ENCODE assay signal across 18 cellular contexts in genomic region chr18:5415035-5415434, GRCh38.
DNase-seq lines count a peak whose midpoint lies in the region; ATAC-seq and TF ChIP-seq lines count a peak whose summit lies in the region.
"Had no signal": no experiment of that assay in that cellular context is flagged by ENCODE, and none has a peak within 500 bp of the region (broad histone marks: within the 10 kb centered on the region; RNA-seq: fewer than 3 reads in every experiment).

No MANE protein-coding gene starts in this region.

- no peaks in the 10 kb centered on the region for H3K27me3 ChIP-seq in upper lobe of right lung
- H3K27me3 ChIP-seq: BE2C had no signal

- no peaks in the 10 kb centered on the region for H3K9me3 ChIP-seq in upper lobe of right lung
- H3K9me3 ChIP-seq: BE2C, Caco-2 had no signal

- no peaks in the 10 kb centered on the region for H3K4me1 Mint-ChIP-seq in activated naive CD4-positive, alpha-beta T cell treated with anti-CD3 and anti-CD28 coated beads for 36 hours (ENCODE audit: low read depth)
- peaks cover 2% of the 10 kb centered on the region for H3K4me1 Mint-ChIP-seq in activated CD4-positive, alpha-beta T cell treated with anti-CD3 and anti-CD28 coated beads for 36 hours

- H3K9me3 Mint-ChIP-seq in activated naive CD4-positive, alpha-beta T cell treated with anti-CD3 and anti-CD28 coated beads for 36 hours, result no peaks in the 10 kb centered on the region
- no peaks in the 10 kb centered on the region for H3K9me3 Mint-ChIP-seq in activated CD4-positive, alpha-beta T cell treated with anti-CD3 and anti-CD28 coated beads for 36 hours (ENCODE audit: low read depth)
- H3K9me3 Mint-ChIP-seq: CD4-positive, alpha-beta T cell had no signal

- no peaks in the 10 kb centered on the region for H3K36me3 ChIP-seq in upper lobe of right lung
- H3K36me3 ChIP-seq: BE2C had no signal

- H3K4me1 ChIP-seq in upper lobe of right lung, result peaks cover 6% of the 10 kb centered on the region
- H3K4me1 ChIP-seq: BE2C, Caco-2 had no signal

- CTCF ChIA-PET in activated naive CD4-positive, alpha-beta T cell treated with anti-CD3 and anti-CD28 coated beads for 36 hours (lab: Charles Lee), result no interaction called here
- CTCF ChIA-PET in activated CD4-positive, alpha-beta T cell treated with anti-CD3 and anti-CD28 coated beads for 36 hours (lab: Charles Lee), result no interaction called here

- DNase-seq in C1 segment of cervical spinal cord (lab: John Stamatoyannopoulos, UW) (peak in 8 of 14 donors; percentile 20 to 60 (median 44)), midbrain (lab: John Stamatoyannopoulos, UW) (peak; percentile 47), pons (ENCODE audit: low spot score) (peak; percentile 86), occipital lobe (lab: John Stamatoyannopoulos, UW) (no peak), upper lobe of right lung (no peak)
- no peak for DNase-seq in activated naive CD4-positive, alpha-beta T cell treated with anti-CD3 and anti-CD28 coated beads for 36 hours
- DNase-seq in activated CD4-positive, alpha-beta T cell treated with anti-CD3 and anti-CD28 coated beads for 36 hours, result no peak
- DNase-seq: BE2C; Caco-2; CD4-positive, alpha-beta T cell; GF-D8; GM23248; NCI-H1105; NCI-H1694; NCI-H748 treated with DMSO at 0.1 percent for 48 hours; SHP77 had no signal

- ATAC-seq in upper lobe of right lung, result no peak
- no peak for ATAC-seq in activated CD4-positive, alpha-beta T cell treated with anti-CD3 and anti-CD28 coated beads for 36 hours
- ATAC-seq: HCT116 had no signal

- POLR2A ChIA-PET in activated CD4-positive, alpha-beta T cell treated with anti-CD3 and anti-CD28 coated beads for 36 hours (lab: Charles Lee), result no interaction called here

- no peak overlapping the region for H3K4me3 ChIP-seq in upper lobe of right lung
- H3K4me3 ChIP-seq: GM23248 had no signal

- H3K36me3 Mint-ChIP-seq in activated naive CD4-positive, alpha-beta T cell treated with anti-CD3 and anti-CD28 coated beads for 36 hours (ENCODE audit: low read depth), result peaks cover 2% of the 10 kb centered on the region
- peaks cover 2% of the 10 kb centered on the region for H3K36me3 Mint-ChIP-seq in activated CD4-positive, alpha-beta T cell treated with anti-CD3 and anti-CD28 coated beads for 36 hours (ENCODE audit: low read depth)

- no peak for TF ChIP-seq CTCF in upper lobe of right lung (IDR thresholded peaks at IDR 0.05)

- intact Hi-C loops in upper lobe of right lung (cut with DNase I), result no loop called here
- intact Hi-C loops in activated naive CD4-positive, alpha-beta T cell treated with anti-CD3 and anti-CD28 coated beads for 36 hours (cut with micrococcal nuclease), result no loop called here
- intact Hi-C loops in activated CD4-positive, alpha-beta T cell treated with anti-CD3 and anti-CD28 coated beads for 36 hours (cut with DNase I, micrococcal nuclease), result no loop called here

- H3K27ac ChIP-seq in cingulate gyrus (ENCODE audit: low read depth, low read length) (peak overlapping the region; percentile 93), upper lobe of right lung (no peak overlapping the region)
- H3K27ac ChIP-seq: GM23248 had no signal

- H3K4me3 Mint-ChIP-seq in activated naive CD4-positive, alpha-beta T cell treated with anti-CD3 and anti-CD28 coated beads for 36 hours, result no peak overlapping the region
- H3K4me3 Mint-ChIP-seq in activated CD4-positive, alpha-beta T cell treated with anti-CD3 and anti-CD28 coated beads for 36 hours, result no peak overlapping the region
- H3K4me3 Mint-ChIP-seq: CD4-positive, alpha-beta T cell had no signal

- H3K27me3 Mint-ChIP-seq in activated naive CD4-positive, alpha-beta T cell treated with anti-CD3 and anti-CD28 coated beads for 36 hours (ENCODE audit: low read depth), result peaks cover 3% of the 10 kb centered on the region
- H3K27me3 Mint-ChIP-seq in activated CD4-positive, alpha-beta T cell treated with anti-CD3 and anti-CD28 coated beads for 36 hours, result peaks cover 5% of the 10 kb centered on the region

- no peak overlapping the region for H3K27ac Mint-ChIP-seq in activated naive CD4-positive, alpha-beta T cell treated with anti-CD3 and anti-CD28 coated beads for 36 hours
- H3K27ac Mint-ChIP-seq in activated CD4-positive, alpha-beta T cell treated with anti-CD3 and anti-CD28 coated beads for 36 hours, result no peak overlapping the region
- H3K27ac Mint-ChIP-seq: CD4-positive, alpha-beta T cell had no signal

Comparison
In these comparisons a context has a peak if more than half of its experiments do, and no peak if none do; other contexts are left out.
1. DNase-seq: peak in C1 segment of cervical spinal cord (8 of 14), midbrain (single experiment) and pons (single experiment); none in occipital lobe (single experiment), upper lobe of right lung (single experiment), activated naive CD4-positive, alpha-beta T cell treated with anti-CD3 and anti-CD28 coated beads for 36 hours (single experiment) and activated CD4-positive, alpha-beta T cell treated with anti-CD3 and anti-CD28 coated beads for 36 hours (single experiment).